1 cellular context compared by ENCODE assay signal in genomic region chr1:232805269-232806070, GRCh38.
TF ChIP-seq lines count a peak whose summit lies in the region.

TSS of gene MAP10 (plus strand) at chr1:232805416. CDS start at chr1:232805450, 34 bp downstream.

TF ChIP-seq in H1, 55 proteins besides CTCF, POLR2A, EP300 and RAD21 (continued from another document):
- TF ChIP-seq POLR2AphosphoS5 (IDR thresholded peaks at IDR 0.05; ENCODE audit: low read depth, low read length) (peak; percentile 82), SIX5 (IDR thresholded peaks at IDR 0.05; ENCODE audit: low read depth, low read length) (no peak), CEBPB (IDR thresholded peaks at IDR 0.05; ENCODE audit: low read depth, low read length) (no peak), NRF1 (IDR thresholded peaks at IDR 0.05; ENCODE audit: low read depth, low read length) (no peak), KDM4A (IDR thresholded peaks at IDR 0.05; ENCODE audit: low read depth, low read length, severe bottlenecking) (peak; percentile 97), SUZ12 (IDR thresholded peaks at IDR 0.05; ENCODE audit: low read length) (no peak), CBX5 (IDR thresholded peaks at IDR 0.05; ENCODE audit: low read depth, low read length) (no peak), CREB1 (IDR thresholded peaks at IDR 0.05) (no peak; the same call in 1 of the 2 replicates), TCF12 (IDR thresholded peaks at IDR 0.05; ENCODE audit: low read depth, low read length) (no peak), CHD7 (IDR thresholded peaks at IDR 0.05; ENCODE audit: insufficient replicate concordance, low read length) (no peak), RFX5 (IDR thresholded peaks at IDR 0.05; ENCODE audit: borderline replicate concordance, low read depth, low read length) (no peak), RBBP5 (IDR thresholded peaks at IDR 0.05; ENCODE audit: borderline replicate concordance, low read depth, low read length) (peak; percentile 77; the same call in 1 of the 2 replicates), E2F6 (IDR thresholded peaks at IDR 0.05) (peak; percentile 89), BCL11A (IDR thresholded peaks at IDR 0.05; ENCODE audit: low read depth in 2 of 2, low read length in 2 of 2) (no peak), CHD1 (IDR thresholded peaks at IDR 0.05; ENCODE audit: low read depth, low read length) (no peak), BRCA1 (IDR thresholded peaks at IDR 0.05; ENCODE audit: low read depth, low read length) (peak; percentile 98), JUND (IDR thresholded peaks at IDR 0.05; ENCODE audit: low read length) (no peak), GTF2F1 (IDR thresholded peaks at IDR 0.05; ENCODE audit: borderline replicate concordance, low read depth, low read length) (peak; percentile 89), CBX8 (IDR thresholded peaks at IDR 0.05; ENCODE audit: borderline replicate concordance, low read depth, low read length) (no peak), ASH2L (IDR thresholded peaks at IDR 0.05; ENCODE audit: low read length) (peak; percentile 96), GABPA (IDR thresholded peaks at IDR 0.05; ENCODE audit: borderline replicate concordance, insufficient read depth, low read length) (no peak), CHD2 (IDR thresholded peaks at IDR 0.05; ENCODE audit: low read length) (peak; percentile 100), FOSL1 (IDR thresholded peaks at IDR 0.05; ENCODE audit: insufficient read depth, low read depth, low read length) (no peak), YY1 (IDR thresholded peaks at IDR 0.05; ENCODE audit: low read depth, low read length) (peak; percentile 97), NANOG (IDR thresholded peaks at IDR 0.05; ENCODE audit: insufficient read depth, low read depth, low read length, poor library complexity, severe bottlenecking) (no peak), CTBP2 (IDR thresholded peaks at IDR 0.05; ENCODE audit: borderline replicate concordance, insufficient read depth, insufficient read length, low read length) (no peak), MAFK (IDR thresholded peaks at IDR 0.05; ENCODE audit: low read depth, low read length) (no peak), POU5F1 (IDR thresholded peaks at IDR 0.05; ENCODE audit: low read depth, low read length) (no peak), SP1 (IDR thresholded peaks at IDR 0.05; ENCODE audit: low read depth, low read length) (no peak), TBP (IDR thresholded peaks at IDR 0.05; ENCODE audit: low read depth, low read length) (peak; percentile 85), SP4 (IDR thresholded peaks at IDR 0.05; ENCODE audit: low read length) (no peak), SP2 (IDR thresholded peaks at IDR 0.05; ENCODE audit: low read length) (no peak), SIRT6 (IDR thresholded peaks at IDR 0.05; ENCODE audit: low read length) (no peak), TEAD4 (IDR thresholded peaks at IDR 0.05; ENCODE audit: low read depth, low read length) (no peak), TAF7 (optimal IDR thresholded peaks at IDR 0.05; ENCODE audit: borderline replicate concordance, low read depth, low read length) (peak; percentile 82), SAP30 (IDR thresholded peaks at IDR 0.05; ENCODE audit: insufficient read depth, insufficient replicate concordance, low read length) (no peak), TAF1 (IDR thresholded peaks at IDR 0.05; ENCODE audit: low read depth, low read length) (peak; percentile 94), HDAC6 (IDR thresholded peaks at IDR 0.05; ENCODE audit: low read depth, low read length) (no peak), RXRA (IDR thresholded peaks at IDR 0.05; ENCODE audit: insufficient read depth, low read depth, low read length) (no peak), SIN3A (conservative IDR thresholded peaks at IDR 0.05 in 1 of 2, IDR thresholded peaks at IDR 0.05 in 1 of 2; ENCODE audit: low read depth in 1 of 2, low read length in 2 of 2) (peak in 1 of 2 experiments; percentile 54; a peak in 1 of 4 replicates), KDM1A (IDR thresholded peaks at IDR 0.05; ENCODE audit: borderline replicate concordance, low read length) (no peak), KDM5A (IDR thresholded peaks at IDR 0.05; ENCODE audit: low read length) (no peak)
- TF ChIP-seq, protein P1, sequence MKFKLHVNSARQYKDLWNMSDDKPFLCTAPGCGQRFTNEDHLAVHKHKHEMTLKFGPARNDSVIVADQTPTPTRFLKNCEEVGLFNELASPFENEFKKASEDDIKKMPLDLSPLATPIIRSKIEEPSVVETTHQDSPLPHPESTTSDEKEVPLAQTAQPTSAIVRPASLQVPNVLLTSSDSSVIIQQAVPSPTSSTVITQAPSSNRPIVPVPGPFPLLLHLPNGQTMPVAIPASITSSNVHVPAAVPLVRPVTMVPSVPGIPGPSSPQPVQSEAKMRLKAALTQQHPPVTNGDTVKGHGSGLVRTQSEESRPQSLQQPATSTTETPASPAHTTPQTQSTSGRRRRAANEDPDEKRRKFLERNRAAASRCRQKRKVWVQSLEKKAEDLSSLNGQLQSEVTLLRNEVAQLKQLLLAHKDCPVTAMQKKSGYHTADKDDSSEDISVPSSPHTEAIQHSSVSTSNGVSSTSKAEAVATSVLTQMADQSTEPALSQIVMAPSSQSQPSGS (IDR thresholded peaks at IDR 0.05; ENCODE audit: low read length) = peak; percentile 83; the same call in 1 of the 2 replicates
- TF ChIP-seq, protein P2, sequence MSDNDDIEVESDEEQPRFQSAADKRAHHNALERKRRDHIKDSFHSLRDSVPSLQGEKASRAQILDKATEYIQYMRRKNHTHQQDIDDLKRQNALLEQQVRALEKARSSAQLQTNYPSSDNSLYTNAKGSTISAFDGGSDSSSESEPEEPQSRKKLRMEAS (IDR thresholded peaks at IDR 0.05) = peak; percentile 69
